Comparison of ENCODE assay signal across 1 cellular context in genomic region chr16:11204513-11205047, GRCh38.
TF ChIP-seq lines count a peak whose summit lies in the region.

No MANE protein-coding gene starts in this region.

TF ChIP-seq in GM12878, 131 proteins besides CTCF, POLR2A, EP300 and RAD21 (continued from another document):
- TF ChIP-seq BCL3 (IDR thresholded peaks at IDR 0.05; ENCODE audit: borderline replicate concordance, insufficient read depth, low read depth, low read length, poor library complexity, severe bottlenecking) (no peak), ZNF592 (IDR thresholded peaks at IDR 0.05) (0 out of 2 replicates have a peak, but pooled peaks have one; percentile 18), ZNF687 (IDR thresholded peaks at IDR 0.05) (peak; percentile 44; the same call in 1 of the 2 replicates)
